ENCODE assay signal across 10 cellular contexts in genomic region chr4:159298502-159298901, GRCh38.
DNase-seq lines count a peak whose midpoint lies in the region; ATAC-seq, FAIRE-seq and TF ChIP-seq lines count a peak whose summit lies in the region.
"Had no signal": no experiment of that assay in that cellular context is flagged by ENCODE, and none has a peak within 500 bp of the region (broad histone marks: within the 10 kb centered on the region; RNA-seq: fewer than 3 reads in every experiment).

No MANE protein-coding gene starts in this region.

- no peaks in the 10 kb centered on the region for H3K9me3 Mint-ChIP-seq in activated naive CD8-positive, alpha-beta T cell treated with anti-CD3 and anti-CD28 coated beads for 36 hours
- H3K9me3 Mint-ChIP-seq: stimulated activated naive CD8-positive, alpha-beta T cell treated with anti-CD3 and anti-CD28 coated beads, Interleukin-15, Interleukin-2, amounts not matched to agents 100 ng/mL and 50 ng/mL, for 24 hours had no signal

- peak overlapping the region; percentile 73 for H2AFZ ChIP-seq in keratinocyte (ENCODE audit: control insufficient read depth, low read length)

- H3K4me3 Mint-ChIP-seq in activated naive CD8-positive, alpha-beta T cell treated with anti-CD3 and anti-CD28 coated beads for 36 hours: no peak overlapping the region
- H3K4me3 Mint-ChIP-seq: activated naive CD8-positive, alpha-beta T cell; stimulated activated naive CD8-positive, alpha-beta T cell treated with anti-CD3 and anti-CD28 coated beads, Interleukin-15, Interleukin-2, amounts not matched to agents 100 ng/mL and 50 ng/mL, for 24 hours had no signal

- H3K79me2 ChIP-seq in keratinocyte (ENCODE audit: control insufficient read depth, insufficient read depth, low read length): peaks cover 10% of the 10 kb centered on the region

- dilution Hi-C loops in keratinocyte (cut with MboI; ENCODE audit: extremely low pct_ligation_motif_present, low sequenced_read_pairs): no loop called here

- ATAC-seq in GM21576 (IDR thresholded peaks at IDR 0.05; ENCODE audit: unreplicated experiment): peak; percentile 67

- H3K4me2 ChIP-seq in keratinocyte (ENCODE audit: control insufficient read depth, extremely low read depth, insufficient read depth, low read depth, low read length): peak overlapping the region; percentile 94

- H3K36me3 ChIP-seq in keratinocyte (ENCODE audit: control insufficient read depth in 2 of 2, extremely low read depth in 1 of 2, insufficient read depth in 2 of 2, low read length in 2 of 2): peaks cover 0 to 2% of the 10 kb centered on the region in 2 experiments

- no peaks in the 10 kb centered on the region for H3K9me1 ChIP-seq in keratinocyte (ENCODE audit: control insufficient read depth, extremely low read depth, insufficient read depth, low read length)

- peak; percentile 93 for FAIRE-seq in keratinocyte (lab: Jason Lieb, UNC)

- H3K36me3 Mint-ChIP-seq in activated naive CD8-positive, alpha-beta T cell treated with anti-CD3 and anti-CD28 coated beads for 36 hours: no peaks in the 10 kb centered on the region

- H4K20me1 ChIP-seq in keratinocyte (ENCODE audit: control insufficient read depth, extremely low read depth, insufficient read depth, low read length): no peaks in the 10 kb centered on the region

- TF ChIP-seq CTCF in GM12865 (IDR thresholded peaks at IDR 0.05; ENCODE audit: insufficient read depth, low read depth, low read length, missing control alignments) (no peak), keratinocyte (optimal IDR thresholded peaks at IDR 0.05 in 1 of 3, IDR thresholded peaks at IDR 0.05 in 1 of 3, conservative IDR thresholded peaks at IDR 0.05 in 1 of 3; ENCODE audit: extremely low read depth in 1 of 3, insufficient read depth in 2 of 3, low read length in 3 of 3) (no peak)

- peak; percentile 16 for DNase-seq in GM12865 (ENCODE audit: low read depth)
- peak; percentile 44 for DNase-seq in M059J (ENCODE audit: low read depth)
- DNase-seq in keratinocyte (ENCODE audit: low read depth, low spot score): peak; percentile 48
- DNase-seq in NCI-H345 treated with DMSO at 0.1 percent for 48 hours (lab: John Stamatoyannopoulos, UW; ENCODE audit: unreplicated experiment): no peak
- no peak for DNase-seq in activated naive CD8-positive, alpha-beta T cell treated with anti-CD3 and anti-CD28 coated beads for 36 hours
- no peak for DNase-seq in DMS79 treated with DMSO at 0.1 percent for 48 hours (lab: John Stamatoyannopoulos, UW)
- DNase-seq in SKM-1 treated with dmso at 0.1 percent for 144 hours (lab: John Stamatoyannopoulos, UW; ENCODE audit: unreplicated experiment): no peak

- H3K27me3 ChIP-seq in keratinocyte (ENCODE audit: control insufficient read depth, extremely low read depth, insufficient read depth, low read length): no peaks in the 10 kb centered on the region

- peaks cover 39% of the 10 kb centered on the region for H3K4me1 ChIP-seq in keratinocyte (ENCODE audit: control insufficient read depth, extremely low read depth, insufficient read depth, low read length)

- no peak overlapping the region for H3K4me3 ChIP-seq in GM12865 (ENCODE audit: low read depth, low read length)
- H3K4me3 ChIP-seq in keratinocyte (ENCODE audit: control insufficient read depth in 2 of 3, extremely low read depth in 1 of 3, insufficient read depth in 2 of 3, low read depth in 1 of 3, low read length in 3 of 3): peak overlapping the region; percentile 27 to 83 (median 74)

- H3K27me3 Mint-ChIP-seq in activated naive CD8-positive, alpha-beta T cell treated with anti-CD3 and anti-CD28 coated beads for 36 hours: no peaks in the 10 kb centered on the region
- H3K27me3 Mint-ChIP-seq: activated naive CD8-positive, alpha-beta T cell; stimulated activated naive CD8-positive, alpha-beta T cell treated with anti-CD3 and anti-CD28 coated beads, Interleukin-15, Interleukin-2, amounts not matched to agents 100 ng/mL and 50 ng/mL, for 24 hours had no signal

- peak overlapping the region; percentile 84 for H3K27ac ChIP-seq in keratinocyte (ENCODE audit: control insufficient read depth, insufficient read depth, low read length)

- H3K4me1 Mint-ChIP-seq in activated naive CD8-positive, alpha-beta T cell treated with anti-CD3 and anti-CD28 coated beads for 36 hours: peaks cover 19% of the 10 kb centered on the region

- no peak overlapping the region for H3K27ac Mint-ChIP-seq in activated naive CD8-positive, alpha-beta T cell treated with anti-CD3 and anti-CD28 coated beads for 36 hours
- H3K27ac Mint-ChIP-seq: activated naive CD8-positive, alpha-beta T cell; stimulated activated naive CD8-positive, alpha-beta T cell treated with anti-CD3 and anti-CD28 coated beads, Interleukin-15, Interleukin-2, amounts not matched to agents 100 ng/mL and 50 ng/mL, for 24 hours had no signal

- H3K9me3 ChIP-seq in keratinocyte (ENCODE audit: control insufficient read depth, low read depth, low read length): no peaks in the 10 kb centered on the region

- peak overlapping the region; percentile 62 for H3K9ac ChIP-seq in keratinocyte (ENCODE audit: control insufficient read depth, extremely low read depth, insufficient read depth, low read length)

Comparison
In these comparisons a context has a peak if more than half of its experiments do, and no peak if none do; other contexts are left out.
1. DNase-seq: peak in GM12865 (single experiment), M059J (single experiment) and keratinocyte (single experiment); none in NCI-H345 treated with DMSO at 0.1 percent for 48 hours (single experiment), activated naive CD8-positive, alpha-beta T cell treated with anti-CD3 and anti-CD28 coated beads for 36 hours (single experiment), DMS79 treated with DMSO at 0.1 percent for 48 hours (single experiment) and SKM-1 treated with dmso at 0.1 percent for 144 hours (single experiment).